Comparison of ENCODE assay signal across 8 cellular contexts in the genomic region with DNA sequence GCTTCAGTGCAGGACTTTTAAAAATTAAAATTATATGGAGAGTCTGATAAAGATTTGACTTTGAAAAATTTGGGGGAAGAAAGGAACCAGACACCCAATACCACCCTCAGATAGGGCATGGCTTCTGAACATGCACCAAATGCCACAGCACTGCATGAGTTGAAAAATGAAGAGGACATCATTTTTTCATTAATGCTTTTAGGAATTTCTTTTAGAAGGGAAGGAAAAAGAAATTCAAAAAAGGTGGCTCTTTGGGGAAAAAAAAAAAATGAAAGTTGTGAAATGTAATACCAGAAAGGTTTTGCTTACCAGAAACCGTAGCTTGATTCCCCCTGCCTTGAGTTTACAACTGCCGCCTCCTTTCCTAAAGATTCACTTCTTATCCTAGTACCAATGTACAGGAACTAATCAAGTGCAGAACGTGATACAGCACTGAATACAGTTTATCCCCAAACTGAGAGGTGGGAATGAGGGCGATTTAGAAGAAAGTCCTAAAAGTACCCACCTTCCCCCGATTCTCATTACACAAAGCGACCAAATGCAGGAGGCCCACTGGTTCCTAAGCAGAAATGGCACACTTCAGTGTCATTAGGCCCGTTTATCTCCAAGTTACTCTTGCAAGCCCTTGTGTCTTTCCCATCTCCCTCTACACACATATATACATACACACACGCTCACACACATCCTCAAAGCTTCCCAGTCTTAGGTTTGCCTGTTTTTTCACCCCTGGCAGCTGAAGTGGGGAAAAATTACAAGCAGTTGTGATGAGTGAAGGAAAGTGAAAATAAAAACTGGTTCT. TPM values are rescaled to one million over a fixed set of nuclear protein-coding genes. Genes with fewer than 3 reads are reported as not detected.
DNase-seq lines count a peak whose midpoint lies in the region; ATAC-seq and TF ChIP-seq lines count a peak whose summit lies in the region.

No MANE protein-coding gene starts in this region.

- peaks cover 7% of the 10 kb centered on the region; the same call in 1 of the 2 replicates for H3F3A ChIP-seq in GM23338 (replicated peaks; ENCODE audit: low read depth)

- H3K27me3 Mint-ChIP-seq in GM23338 (ENCODE audit: insufficient read depth, low read depth, poor library complexity): peaks cover 40% of the 10 kb centered on the region

- H3K79me2 ChIP-seq in GM23338 (replicated peaks; ENCODE audit: insufficient read depth) (peaks cover 54% of the 10 kb centered on the region), fibroblast of lung (ENCODE audit: control insufficient read depth, insufficient read depth, low read length) (peaks cover 36% of the 10 kb centered on the region)

- peaks cover 19% of the 10 kb centered on the region for H3K4me1 ChIP-seq in GM23338 (ENCODE audit: insufficient read depth)
- peaks cover 42% of the 10 kb centered on the region for H3K4me1 ChIP-seq in SJSA1 (replicated peaks)
- H3K4me1 ChIP-seq in fibroblast of lung (ENCODE audit: control insufficient read depth, extremely low read depth, insufficient read depth, low read length): peaks cover 16% of the 10 kb centered on the region

- peak overlapping the region; percentile 44 for H3K4me3 ChIP-seq in GM23338
- peak overlapping the region; percentile 57 for H3K4me3 ChIP-seq in SJSA1
- peak overlapping the region; percentile 41 to 98 (median 86) for H3K4me3 ChIP-seq in fibroblast of lung (replicated peaks in 1 of 4; ENCODE audit: control extremely low read depth in 1 of 4, insufficient read depth in 1 of 4, low read depth in 3 of 4, low read length in 4 of 4)
- H3K4me3 ChIP-seq in skeletal muscle cell (ENCODE audit: low read depth, low read length): peak overlapping the region; percentile 37

- H3K9me2 ChIP-seq in GM23338 (ENCODE audit: insufficient read depth): no peaks in the 10 kb centered on the region

- H3K9ac ChIP-seq in fibroblast of lung (ENCODE audit: insufficient read depth, low read length): peak overlapping the region; percentile 14

- H3K36me3 Mint-ChIP-seq in GM23338 (ENCODE audit: low read depth): peaks cover 82% of the 10 kb centered on the region

- no peak for TF ChIP-seq CTCF in GM23338 (conservative IDR thresholded peaks at IDR 0.05; ENCODE audit: low read depth in 2 of 2)
- TF ChIP-seq CTCF in fibroblast of lung (conservative IDR thresholded peaks at IDR 0.05 in 1 of 2, IDR thresholded peaks at IDR 0.05 in 1 of 2; ENCODE audit: low read depth in 1 of 2, low read length in 2 of 2): no peak

- H3K9me3 Mint-ChIP-seq in GM23338: peaks cover 18% of the 10 kb centered on the region; the same call in 2 of the 3 replicates

- ATAC-seq in GM23338 (no peak), GM19455 (IDR thresholded peaks at IDR 0.05; ENCODE audit: unreplicated experiment) (no peak), HG02763 (IDR thresholded peaks at IDR 0.05; ENCODE audit: unreplicated experiment) (no peak), HG03469 (IDR thresholded peaks at IDR 0.05; ENCODE audit: unreplicated experiment) (no peak)

- DNase-seq in GM23338 (ENCODE audit: low spot score) (no peak), SJSA1 (ENCODE audit: low read depth in 1 of 2, low spot score in 2 of 2) (no peak), fibroblast of lung (ENCODE audit: low read depth in 2 of 2) (no peak), skeletal muscle cell (ENCODE audit: low read depth) (no peak)
- DNase-seq in activated CD4-positive, alpha-beta T cell treated with anti-CD3 and anti-CD28 coated beads for 1 hour: no peak

- H2AFZ ChIP-seq in GM23338: no peak overlapping the region
- H2AFZ ChIP-seq in fibroblast of lung (ENCODE audit: low read length): no peak overlapping the region

- H3K4me3 Mint-ChIP-seq in GM23338: peak overlapping the region; percentile 96

- H3K27me3 ChIP-seq in GM23338 (ENCODE audit: insufficient read depth): no peaks in the 10 kb centered on the region
- no peaks in the 10 kb centered on the region for H3K27me3 ChIP-seq in SJSA1 (replicated peaks)
- H3K27me3 ChIP-seq in fibroblast of lung (ENCODE audit: control insufficient read depth, insufficient read depth, low read length): no peaks in the 10 kb centered on the region

- H3K4me2 ChIP-seq in GM23338 (peak overlapping the region; percentile 68), fibroblast of lung (ENCODE audit: extremely low read depth, insufficient read depth, low read length) (peak overlapping the region; percentile 100)

- peaks cover 18% of the 10 kb centered on the region for H3K36me3 ChIP-seq in GM23338 (ENCODE audit: insufficient read depth)
- peaks cover 69% of the 10 kb centered on the region for H3K36me3 ChIP-seq in SJSA1
- no peaks in the 10 kb centered on the region for H3K36me3 ChIP-seq in fibroblast of lung (ENCODE audit: control insufficient read depth, insufficient read depth, low read length)

- peak overlapping the region; percentile 100 for H3K27ac Mint-ChIP-seq in GM23338

- H3K9me3 ChIP-seq in SJSA1 (replicated peaks): no peaks in the 10 kb centered on the region
- H3K9me3 ChIP-seq in fibroblast of lung (ENCODE audit: control insufficient read depth, insufficient read depth, low read depth, low read length): no peaks in the 10 kb centered on the region

- H3K27ac ChIP-seq in GM23338 (ENCODE audit: low read depth): peak overlapping the region; percentile 78
- H3K27ac ChIP-seq in SJSA1: peak overlapping the region; percentile 3; the same call in 1 of the 2 replicates
- peak overlapping the region; percentile 47 for H3K27ac ChIP-seq in fibroblast of lung (ENCODE audit: insufficient read depth, low read length)

- H4K20me1 ChIP-seq in GM23338 (replicated peaks; ENCODE audit: insufficient read depth) (peaks cover 10% of the 10 kb centered on the region), fibroblast of lung (ENCODE audit: control insufficient read depth, extremely low read depth, insufficient read depth, low read length) (no peaks in the 10 kb centered on the region)

- H3K4me1 Mint-ChIP-seq in GM23338: peaks cover 36% of the 10 kb centered on the region

TF ChIP-seq in GM23338, 12 proteins besides CTCF, POLR2A, EP300 and RAD21 (continues in another document):
- TF ChIP-seq POLR2AphosphoS5 (IDR thresholded peaks at IDR 0.05; ENCODE audit: low read depth): peak; percentile 44; the same call in 1 of the 2 replicates

RNA-seq across cellular contexts. Expression of gene PPP1R10, which starts 2.8 kb away (rescaled TPM):
- 41.0 and 41.3 TPM in 2 replicates for total RNA-seq in GM23338 (2014; rRNA removed; shearing (Covaris generic))
- polyA plus RNA-seq in GM23338 (2016; fragmentation: Nextera tagmentation; extraction: Ambion mirVana) (41.9 and 42.9 TPM in 2 replicates), fibroblast of lung (25.2 and 35.5 TPM in 2 replicates)
- 16.8 and 21.0 TPM in 2 replicates for total RNA-seq in SJSA1 (2014; rRNA removed; shearing (Covaris generic))
- 18.2 and 28.2 TPM in 2 replicates for total RNA-seq in fibroblast of lung
- polyA plus RNA-seq in fibroblast of lung (2012): 23.7 and 25.5 TPM in 2 replicates
- polyA minus RNA-seq in fibroblast of lung (ENCODE audit: low replicate concordance): 41.8 and 43.9 TPM in 2 replicates

RNA-seq across cellular contexts. Expression of gene MRPS18B, which starts 3.4 kb away (rescaled TPM):
- 49.1 and 49.2 TPM in 2 replicates for total RNA-seq in GM23338 (2014; rRNA removed; shearing (Covaris generic))
- 73.6 and 78.8 TPM in 2 replicates for polyA plus RNA-seq in GM23338 (2016; fragmentation: Nextera tagmentation; extraction: Ambion mirVana)
- total RNA-seq in SJSA1 (2014; rRNA removed; shearing (Covaris generic)): 44.4 and 46.8 TPM in 2 replicates
- total RNA-seq in fibroblast of lung: 76.8 and 85.5 TPM in 2 replicates
- polyA plus RNA-seq in fibroblast of lung: 53.1 and 79.5 TPM in 2 replicates
- polyA plus RNA-seq in fibroblast of lung (2012): 43.1 and 62.7 TPM in 2 replicates
- 51.0 and 75.7 TPM in 2 replicates for polyA minus RNA-seq in fibroblast of lung (ENCODE audit: low replicate concordance)

RNA-seq across cellular contexts. Expression of gene ATAT1, which starts 12.4 kb away (rescaled TPM):
- 8.9 and 12.8 TPM in 2 replicates for total RNA-seq in GM23338 (2014; rRNA removed; shearing (Covaris generic))
- polyA plus RNA-seq in GM23338 (2016; fragmentation: Nextera tagmentation; extraction: Ambion mirVana): 20.6 and 23.0 TPM in 2 replicates
- 0.66 and 3.4 TPM in 2 replicates for total RNA-seq in SJSA1 (2014; rRNA removed; shearing (Covaris generic))
- 3.9 and 5.1 TPM in 2 replicates for total RNA-seq in fibroblast of lung
- 6.8 and 8.8 TPM in 2 replicates for polyA plus RNA-seq in fibroblast of lung
- polyA plus RNA-seq in fibroblast of lung (2012): 5.4 and 8.1 TPM in 2 replicates
- polyA minus RNA-seq in fibroblast of lung (ENCODE audit: low replicate concordance): 7.6 and 11.5 TPM in 2 replicates

RNA-seq across cellular contexts. Expression of gene C6orf136, which starts 32.7 kb away (rescaled TPM):
- total RNA-seq in GM23338 (2014; rRNA removed; shearing (Covaris generic)): 4.7 and 12.5 TPM in 2 replicates
- polyA plus RNA-seq in GM23338 (2016; fragmentation: Nextera tagmentation; extraction: Ambion mirVana) (24.5 and 27.5 TPM in 2 replicates), fibroblast of lung (3.6 and 6.3 TPM in 2 replicates)
- total RNA-seq in SJSA1 (2014; rRNA removed; shearing (Covaris generic)): 4.9 and 15.8 TPM in 2 replicates
- total RNA-seq in fibroblast of lung: 2.5 and 4.4 TPM in 2 replicates
- polyA plus RNA-seq in fibroblast of lung (2012): 6.3 and 10.7 TPM in 2 replicates
- 10.6 and 19.9 TPM in 2 replicates for polyA minus RNA-seq in fibroblast of lung (ENCODE audit: low replicate concordance)

RNA-seq across cellular contexts. Expression of gene ABCF1, which starts 43.0 kb away (rescaled TPM):
- total RNA-seq in GM23338 (2014; rRNA removed; shearing (Covaris generic)): 85.8 and 92.6 TPM in 2 replicates
- polyA plus RNA-seq in GM23338 (2016; fragmentation: Nextera tagmentation; extraction: Ambion mirVana): 244 and 279 TPM in 2 replicates
- total RNA-seq in SJSA1 (2014; rRNA removed; shearing (Covaris generic)): 38.8 and 59.3 TPM in 2 replicates
- 35.5 and 37.2 TPM in 2 replicates for total RNA-seq in fibroblast of lung
- polyA plus RNA-seq in fibroblast of lung: 49.2 and 62.6 TPM in 2 replicates
- polyA plus RNA-seq in fibroblast of lung (2012): 74.7 and 79.2 TPM in 2 replicates
- polyA minus RNA-seq in fibroblast of lung (ENCODE audit: low replicate concordance): 81.9 and 133 TPM in 2 replicates

Comparison
In these comparisons a context has a peak if more than half of its experiments do, and no peak if none do; other contexts are left out.
1. H3K27ac ChIP-seq: peak in every context shown above with its lines; median percentile 78 in GM23338; 47 in fibroblast of lung; 3 in SJSA1.